9 cellular contexts compared by ENCODE assay signal in the genomic region with DNA sequence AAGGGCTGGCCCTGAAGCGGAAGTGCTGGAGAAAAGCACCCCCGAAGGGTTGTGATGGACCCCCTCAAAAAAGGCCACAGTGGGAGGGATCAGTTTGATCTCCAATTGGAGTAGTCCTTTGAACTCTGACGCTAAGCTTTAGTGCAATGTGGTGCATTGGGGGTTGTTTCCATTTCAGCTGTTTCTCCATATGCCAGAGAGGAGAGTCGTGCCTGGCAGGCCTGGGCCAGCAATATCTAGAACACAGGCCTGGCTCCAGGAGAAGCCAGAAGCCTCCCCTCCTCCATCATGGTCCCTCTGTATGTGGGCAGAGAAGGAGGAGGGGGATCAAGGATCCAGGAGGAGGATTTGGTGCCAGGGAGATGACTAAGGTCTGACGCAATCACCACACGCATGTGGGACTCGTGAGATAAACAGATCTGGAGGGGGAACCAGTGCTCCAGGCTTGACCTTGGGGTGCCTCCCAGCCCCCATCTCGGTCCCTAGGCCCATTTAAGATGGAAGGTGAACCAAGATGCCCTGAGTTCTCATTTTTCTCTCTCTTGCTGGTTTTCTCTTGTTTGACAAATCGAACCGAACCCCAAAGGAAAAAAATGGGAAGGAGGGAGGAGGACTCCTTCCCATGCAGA.
DNase-seq lines count a peak whose midpoint lies in the region; ATAC-seq, FAIRE-seq and TF ChIP-seq lines count a peak whose summit lies in the region.
"Had no signal": no experiment of that assay in that cellular context is flagged by ENCODE, and none has a peak within 500 bp of the region (broad histone marks: within the 10 kb centered on the region; RNA-seq: fewer than 3 reads in every experiment).

No MANE protein-coding gene starts in this region.

- peak; percentile 71 for DNase-seq in AG08395 (ENCODE audit: low spot score)
- peak; percentile 73 to 88 (median 80) for DNase-seq in K562 (ENCODE audit: extremely low read depth in 1 of 4, low spot score in 3 of 4)
- DNase-seq in memory B cell (ENCODE audit: low spot score in 2 of 2), result no peak
- no peak for DNase-seq in NCI-H2029 (lab: John Stamatoyannopoulos, UW)
- no peak for DNase-seq in GM13976 (ENCODE audit: low spot score)
- DNase-seq: islet precursor cell had no signal

- H3K27ac Mint-ChIP-seq in IgD-negative memory B cell, result peak overlapping the region; percentile 39 to 88 (median 85)
- peak overlapping the region; percentile 96 for H3K27ac Mint-ChIP-seq in memory B cell

- TF ChIP-seq CTCF in K562 (IDR thresholded peaks at IDR 0.05 in 2 of 3, conservative IDR thresholded peaks at IDR 0.05 in 1 of 3; ENCODE audit: insufficient read depth in 2 of 3, low read depth in 1 of 3, low read length in 3 of 3), result no peak
- no peak for TF ChIP-seq CTCF in GM13976 (IDR thresholded peaks at IDR 0.05; ENCODE audit: borderline replicate concordance, control extremely low read depth, extremely low read depth, insufficient read depth, missing control alignments)

- H3K27me3 Mint-ChIP-seq in IgD-negative memory B cell (no peaks in the 10 kb centered on the region), memory B cell (no peaks in the 10 kb centered on the region)

- WGBS in K562 (ENCODE audit: insufficient coverage, low coverage, missing lambda C conversion rate), result 19% methylated on average over 10 of the region's 10 CpGs

- H3K9me3 Mint-ChIP-seq in IgD-negative memory B cell, result no peaks in the 10 kb centered on the region
- H3K9me3 Mint-ChIP-seq in memory B cell, result peaks cover 1% of the 10 kb centered on the region

- POLR2A ChIA-PET in K562 (lab: Yijun Ruan, JAX), result interaction anchor here (0.7 to 1.5 kb wide), 5 partner anchors 8 to 178 kb away, joined by 3 to 7 read pairs (median 5); no protein-coding TSS in a partner anchor

- H4K20me1 ChIP-seq in K562 (replicated peaks; ENCODE audit: control insufficient read depth, insufficient read depth, low read length), result no peaks in the 10 kb centered on the region

- H3K9ac ChIP-seq in K562 (ENCODE audit: insufficient read depth in 1 of 2, low read depth in 2 of 2, low read length in 2 of 2), result peak overlapping the region; percentile 35 to 46; a peak in 2 of 4 replicates

- no peak overlapping the region for H3K4me3 ChIP-seq in K562

- BruUV-seq in K562 (replicated peaks; lab: Mats Ljungman, UMichigan), result no TSS peak

- peak; percentile 78 for FAIRE-seq in K562 (lab: Jason Lieb, UNC)

- H2AFZ ChIP-seq in K562 (ENCODE audit: low read depth, low read length), result peak overlapping the region; percentile 60

- TF ChIP-seq POLR2A in K562 (conservative IDR thresholded peaks at IDR 0.05), result no peak

- CTCF ChIA-PET in K562 (lab: Yijun Ruan, JAX; ENCODE audit: low intra/inter-chr PET ratio), result no interaction called here

- H3K4me1 Mint-ChIP-seq in IgD-negative memory B cell (peaks cover 20 to 48% (median 46%) of the 10 kb centered on the region in 3 donors), memory B cell (peaks cover 38% of the 10 kb centered on the region)

- no peaks in the 10 kb centered on the region for H3K79me2 ChIP-seq in K562 (ENCODE audit: control insufficient read depth, insufficient read depth, low read length)

- peak overlapping the region; percentile 68 for H3K27ac ChIP-seq in K562 (ENCODE audit: extremely low read depth, low read depth, low read length)

- H3K9me1 ChIP-seq in K562 (ENCODE audit: control insufficient read depth, insufficient read depth, low read length), result no peaks in the 10 kb centered on the region

- H3K4me2 ChIP-seq in K562 (ENCODE audit: insufficient read depth, low read length), result peak overlapping the region; percentile 28

- no peaks in the 10 kb centered on the region for H3K36me3 ChIP-seq in K562 (ENCODE audit: control insufficient read depth, insufficient read depth, low read length)

- peaks cover 14 to 57% of the 10 kb centered on the region in 2 experiments for H3K4me1 ChIP-seq in K562 (replicated peaks in 1 of 2; ENCODE audit: control insufficient read depth in 2 of 2, insufficient read depth in 2 of 2, low read length in 2 of 2)

- no peaks in the 10 kb centered on the region for H3K27me3 ChIP-seq in K562 (ENCODE audit: control insufficient read depth in 2 of 2, insufficient read depth in 2 of 2, low read length in 2 of 2)

- TF ChIP-seq RAD21 in K562 (CRISPR knock-in tag; conservative IDR thresholded peaks at IDR 0.05 in 1 of 2, IDR thresholded peaks at IDR 0.05 in 1 of 2), result peak in 1 of 2 experiments; percentile 29; a peak in 3 of 4 replicates

- in situ Hi-C loops in K562 (cut with MboI) (no loop called here), GM13976 (cut with MboI; ENCODE audit: low sequenced_read_pairs, unreplicated experiment) (loop anchor here (10.0 kb wide), 1 partner anchor 146 kb away; no protein-coding TSS in a partner anchor)

- H3K9me3 ChIP-seq in K562 (replicated peaks; ENCODE audit: control insufficient read depth, insufficient read depth, low read depth, low read length), result peaks cover 15% of the 10 kb centered on the region

- ATAC-seq in K562 (peak; percentile 75), memory B cell (ENCODE audit: low read depth) (no peak), GM21423 (IDR thresholded peaks at IDR 0.05; ENCODE audit: unreplicated experiment) (no peak), GM19467 (IDR thresholded peaks at IDR 0.05; ENCODE audit: unreplicated experiment) (no peak)

- intact Hi-C loops in K562 (cut with micrococcal nuclease), result loop anchor here (10.0 kb wide), 1 partner anchor 516 kb away; a partner anchor contains a TSS

- peak; percentile 91 for TF ChIP-seq EP300 in K562 (IDR thresholded peaks at IDR 0.05; ENCODE audit: low read length)

- no peaks in the 10 kb centered on the region for H3K36me3 Mint-ChIP-seq in IgD-negative memory B cell
- H3K36me3 Mint-ChIP-seq in memory B cell, result peaks cover under 1% of the 10 kb centered on the region

- peak overlapping the region; percentile 72 to 86 (median 77) for H3K4me3 Mint-ChIP-seq in IgD-negative memory B cell
- H3K4me3 Mint-ChIP-seq in memory B cell, result no peak overlapping the region

TF ChIP-seq in K562, 482 proteins besides CTCF, POLR2A, EP300 and RAD21 (continues in another document):
- TF ChIP-seq CREM (IDR thresholded peaks at IDR 0.05; ENCODE audit: low read depth) (peak; percentile 91), MAFK (IDR thresholded peaks at IDR 0.05; ENCODE audit: low read length) (no peak; the same call in 1 of the 2 replicates), SPI1 (IDR thresholded peaks at IDR 0.05; ENCODE audit: borderline replicate concordance, low read depth, low read length) (peak; percentile 38; the same call in 1 of the 2 replicates), FOXA3 (CRISPR knock-in tag; conservative IDR thresholded peaks at IDR 0.05 in 1 of 2, IDR thresholded peaks at IDR 0.05 in 1 of 2) (no peak), POU5F1 (IDR thresholded peaks at IDR 0.05; ENCODE audit: borderline replicate concordance, low read depth, low read length, partially characterized antibody) (no peak), KLF1 (tag; IDR thresholded peaks at IDR 0.05) (no peak), NCOR1 (IDR thresholded peaks at IDR 0.05) (peak; percentile 76), ZEB2 (IDR thresholded peaks at IDR 0.05) (peak; percentile 11; the same call in 1 of the 2 replicates), NFE2L1 (tag; IDR thresholded peaks at IDR 0.05; ENCODE audit: borderline replicate concordance, low read depth) (no peak), RUNX1 (IDR thresholded peaks at IDR 0.05; ENCODE audit: low read depth) (peak; percentile 52; the same call in 1 of the 2 replicates), NRF1 (conservative IDR thresholded peaks at IDR 0.05 in 1 of 2, IDR thresholded peaks at IDR 0.05 in 1 of 2) (peak; percentile 33 to 34; a peak in 1 of 4 replicates), DDX20 (tag; IDR thresholded peaks at IDR 0.05; ENCODE audit: low read depth) (no peak)
- TF ChIP-seq, protein P1, sequence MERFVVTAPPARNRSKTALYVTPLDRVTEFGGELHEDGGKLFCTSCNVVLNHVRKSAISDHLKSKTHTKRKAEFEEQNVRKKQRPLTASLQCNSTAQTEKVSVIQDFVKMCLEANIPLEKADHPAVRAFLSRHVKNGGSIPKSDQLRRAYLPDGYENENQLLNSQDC (CRISPR knock-in tag; IDR thresholded peaks at IDR 0.05), result no peak
- TF ChIP-seq, protein P2, sequence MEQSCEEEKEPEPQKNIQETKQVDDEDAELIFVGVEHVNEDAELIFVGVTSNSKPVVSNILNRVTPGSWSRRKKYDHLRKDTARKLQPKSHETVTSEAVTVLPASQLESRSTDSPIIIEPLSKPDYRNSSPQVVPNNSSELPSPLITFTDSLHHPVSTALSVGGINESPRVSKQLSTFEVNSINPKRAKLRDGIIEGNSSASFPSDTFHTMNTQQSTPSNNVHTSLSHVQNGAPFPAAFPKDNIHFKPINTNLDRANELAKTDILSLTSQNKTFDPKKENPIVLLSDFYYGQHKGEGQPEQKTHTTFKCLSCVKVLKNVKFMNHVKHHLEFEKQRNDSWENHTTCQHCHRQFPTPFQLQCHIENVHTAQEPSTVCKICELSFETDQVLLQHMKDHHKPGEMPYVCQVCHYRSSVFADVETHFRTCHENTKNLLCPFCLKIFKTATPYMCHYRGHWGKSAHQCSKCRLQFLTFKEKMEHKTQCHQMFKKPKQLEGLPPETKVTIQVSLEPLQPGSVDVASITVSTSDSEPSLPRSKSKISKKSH (CRISPR knock-in tag; IDR thresholded peaks at IDR 0.05), result no peak
- TF ChIP-seq, protein P3, sequence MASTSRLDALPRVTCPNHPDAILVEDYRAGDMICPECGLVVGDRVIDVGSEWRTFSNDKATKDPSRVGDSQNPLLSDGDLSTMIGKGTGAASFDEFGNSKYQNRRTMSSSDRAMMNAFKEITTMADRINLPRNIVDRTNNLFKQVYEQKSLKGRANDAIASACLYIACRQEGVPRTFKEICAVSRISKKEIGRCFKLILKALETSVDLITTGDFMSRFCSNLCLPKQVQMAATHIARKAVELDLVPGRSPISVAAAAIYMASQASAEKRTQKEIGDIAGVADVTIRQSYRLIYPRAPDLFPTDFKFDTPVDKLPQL (IDR thresholded peaks at IDR 0.05; ENCODE audit: extremely low read depth, insufficient read length), result no peak
- TF ChIP-seq, protein P4, sequence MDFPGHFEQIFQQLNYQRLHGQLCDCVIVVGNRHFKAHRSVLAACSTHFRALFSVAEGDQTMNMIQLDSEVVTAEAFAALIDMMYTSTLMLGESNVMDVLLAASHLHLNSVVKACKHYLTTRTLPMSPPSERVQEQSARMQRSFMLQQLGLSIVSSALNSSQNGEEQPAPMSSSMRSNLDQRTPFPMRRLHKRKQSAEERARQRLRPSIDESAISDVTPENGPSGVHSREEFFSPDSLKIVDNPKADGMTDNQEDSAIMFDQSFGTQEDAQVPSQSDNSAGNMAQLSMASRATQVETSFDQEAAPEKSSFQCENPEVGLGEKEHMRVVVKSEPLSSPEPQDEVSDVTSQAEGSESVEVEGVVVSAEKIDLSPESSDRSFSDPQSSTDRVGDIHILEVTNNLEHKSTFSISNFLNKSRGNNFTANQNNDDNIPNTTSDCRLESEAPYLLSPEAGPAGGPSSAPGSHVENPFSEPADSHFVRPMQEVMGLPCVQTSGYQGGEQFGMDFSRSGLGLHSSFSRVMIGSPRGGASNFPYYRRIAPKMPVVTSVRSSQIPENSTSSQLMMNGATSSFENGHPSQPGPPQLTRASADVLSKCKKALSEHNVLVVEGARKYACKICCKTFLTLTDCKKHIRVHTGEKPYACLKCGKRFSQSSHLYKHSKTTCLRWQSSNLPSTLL (IDR thresholded peaks at IDR 0.05), result no peak

Comparison
In these comparisons a context has a peak if more than half of its experiments do, and no peak if none do; other contexts are left out.
1. DNase-seq: peak in AG08395 (single experiment) and K562 (4 of 4); none in memory B cell (0 of 2), NCI-H2029 (single experiment) and GM13976 (single experiment).